Comparison of ENCODE assay signal across 15 cellular contexts in genomic region chr2:33614190-33614589, GRCh38. TPM values are rescaled to one million over a fixed set of nuclear protein-coding genes. Genes with fewer than 3 reads are reported as not detected.
DNase-seq lines count a peak whose midpoint lies in the region; ATAC-seq and TF ChIP-seq lines count a peak whose summit lies in the region.
"Had no signal": no experiment of that assay in that cellular context is flagged by ENCODE, and none has a peak within 500 bp of the region (broad histone marks: within the 10 kb centered on the region; RNA-seq: fewer than 3 reads in every experiment).

No MANE protein-coding gene starts in this region.

- peaks cover 38% of the 10 kb centered on the region for H3K4me1 Mint-ChIP-seq in WTC11
- H3K4me1 Mint-ChIP-seq: CD14-positive monocyte, IgD-negative memory B cell had no signal

- no peak for TF ChIP-seq POLR2A in testis (IDR thresholded peaks at IDR 0.05)

- no peak overlapping the region for H3K27ac ChIP-seq in HEK293 (ENCODE audit: extremely low read depth, low read depth, low read length)
- H3K27ac ChIP-seq in iPS-20b (ENCODE audit: low read length), result peak overlapping the region; percentile 4
- H3K27ac ChIP-seq in testis, result peak overlapping the region; percentile 20 to 62

- TF ChIP-seq CTCF in HEK293 (tag by site-specific recombination; IDR thresholded peaks at IDR 0.05), result no peak
- no peak for TF ChIP-seq CTCF in WTC11 (IDR thresholded peaks at IDR 0.05)
- TF ChIP-seq CTCF in testis (IDR thresholded peaks at IDR 0.05), result no peak

- H3K4me3 Mint-ChIP-seq in WTC11, result no peak overlapping the region
- H3K4me3 Mint-ChIP-seq: CD14-positive monocyte; CD8-positive, alpha-beta T cell; IgD-negative memory B cell had no signal

- H3K36me3 Mint-ChIP-seq in WTC11, result peaks cover 91% of the 10 kb centered on the region
- H3K36me3 Mint-ChIP-seq: CD14-positive monocyte; CD8-positive, alpha-beta T cell had no signal

- no peak for DNase-seq in WTC11 (ENCODE audit: low spot score)
- no peak for DNase-seq in testis
- DNase-seq in NCI-H146 treated with DMSO at 0.1 percent for 48 hours (lab: John Stamatoyannopoulos, UW; ENCODE audit: unreplicated experiment), result no peak
- DNase-seq in medulla oblongata (ENCODE audit: extremely low spot score), result no peak
- DNase-seq in NCI-H69 (lab: John Stamatoyannopoulos, UW), result no peak
- DNase-seq: CD8-positive, alpha-beta T cell; COR-L47; DMS153; DMS79 treated with DMSO at 0.1 percent for 48 hours; EL had no signal

- POLR2A ChIA-PET in HEK293 (lab: Yijun Ruan, JAX) (no interaction called here), WTC11 (lab: Charles Lee) (no interaction called here)

- H3K9me3 Mint-ChIP-seq in WTC11, result peaks cover 79% of the 10 kb centered on the region

- intact Hi-C loops in testis (cut with DNase I; ENCODE audit: low total_unique reads), result no loop called here

- H3K9me3 ChIP-seq in HEK293 (ENCODE audit: control insufficient read depth, insufficient read depth, low read depth, low read length) (no peaks in the 10 kb centered on the region), iPS-20b (ENCODE audit: insufficient read depth, low read depth, low read length) (peaks cover 51% of the 10 kb centered on the region), testis (no peaks in the 10 kb centered on the region)

- H3K27me3 ChIP-seq in iPS-20b (ENCODE audit: insufficient read depth, low read length) (no peaks in the 10 kb centered on the region), testis (no peaks in the 10 kb centered on the region)

- H3K9ac ChIP-seq in iPS-20b (ENCODE audit: low read depth, low read length), result no peak overlapping the region

- H3K4me1 ChIP-seq in HEK293 (ENCODE audit: control insufficient read depth, insufficient read depth, low read length) (no peaks in the 10 kb centered on the region), iPS-20b (ENCODE audit: insufficient read depth, low read length) (peaks cover 23% of the 10 kb centered on the region; the same call in 1 of the 2 replicates), testis (peaks cover 7% of the 10 kb centered on the region)

- H3K27me3 Mint-ChIP-seq in WTC11 (ENCODE audit: low read depth), result peaks cover 4% of the 10 kb centered on the region; the same call in 1 of the 2 replicates
- H3K27me3 Mint-ChIP-seq: IgD-negative memory B cell had no signal

- CTCF ChIA-PET in HEK293 (lab: Yijun Ruan, JAX), result interaction anchor here (0.6 to 0.7 kb wide), 2 partner anchors 31 to 1034 kb away, joined by 3 to 5 read pairs; no protein-coding TSS in a partner anchor
- CTCF ChIA-PET in WTC11 (lab: Charles Lee), result interaction anchor here (1.8 kb wide), 1 partner anchor 31 kb away, joined by 5 read pairs; no protein-coding TSS in a partner anchor

- ATAC-seq in WTC11, result no peak; the same call in 1 of the 2 replicates
- no peak for ATAC-seq in GM21529 (IDR thresholded peaks at IDR 0.05; ENCODE audit: unreplicated experiment)
- ATAC-seq: CD8-positive, alpha-beta T cell had no signal

- peak overlapping the region; percentile 40 for H3K27ac Mint-ChIP-seq in WTC11
- H3K27ac Mint-ChIP-seq: CD14-positive monocyte; CD8-positive, alpha-beta T cell; IgD-negative memory B cell had no signal

- H3K36me3 ChIP-seq in HEK293 (ENCODE audit: control insufficient read depth in 2 of 2, insufficient read depth in 1 of 2, low read length in 2 of 2) (no peaks in the 10 kb centered on the region), iPS-20b (ENCODE audit: insufficient read depth, low read depth, low read length) (peaks cover 54% of the 10 kb centered on the region), testis (ENCODE audit: low read depth, missing control alignments) (no peaks in the 10 kb centered on the region)

- H3K4me3 ChIP-seq in HEK293 (ENCODE audit: low read depth, low read length) (no peak overlapping the region), iPS-20b (ENCODE audit: low read length) (peak overlapping the region; percentile 37), testis (no peak overlapping the region)

TF ChIP-seq in HEK293, 187 proteins besides CTCF, POLR2A, EP300 and RAD21:
- TF ChIP-seq KLF16 (tag by site-specific recombination; IDR thresholded peaks at IDR 0.05), result no peak
- TF ChIP-seq GLIS1 (tag by site-specific recombination; IDR thresholded peaks at IDR 0.05), result peak; percentile 59
- TF ChIP-seq, protein P1, sequence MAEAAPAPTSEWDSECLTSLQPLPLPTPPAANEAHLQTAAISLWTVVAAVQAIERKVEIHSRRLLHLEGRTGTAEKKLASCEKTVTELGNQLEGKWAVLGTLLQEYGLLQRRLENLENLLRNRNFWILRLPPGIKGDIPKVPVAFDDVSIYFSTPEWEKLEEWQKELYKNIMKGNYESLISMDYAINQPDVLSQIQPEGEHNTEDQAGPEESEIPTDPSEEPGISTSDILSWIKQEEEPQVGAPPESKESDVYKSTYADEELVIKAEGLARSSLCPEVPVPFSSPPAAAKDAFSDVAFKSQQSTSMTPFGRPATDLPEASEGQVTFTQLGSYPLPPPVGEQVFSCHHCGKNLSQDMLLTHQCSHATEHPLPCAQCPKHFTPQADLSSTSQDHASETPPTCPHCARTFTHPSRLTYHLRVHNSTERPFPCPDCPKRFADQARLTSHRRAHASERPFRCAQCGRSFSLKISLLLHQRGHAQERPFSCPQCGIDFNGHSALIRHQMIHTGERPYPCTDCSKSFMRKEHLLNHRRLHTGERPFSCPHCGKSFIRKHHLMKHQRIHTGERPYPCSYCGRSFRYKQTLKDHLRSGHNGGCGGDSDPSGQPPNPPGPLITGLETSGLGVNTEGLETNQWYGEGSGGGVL (tag by site-specific recombination; IDR thresholded peaks at IDR 0.05), result no peak

TF ChIP-seq in WTC11, 78 proteins besides CTCF, POLR2A, EP300 and RAD21:
- TF ChIP-seq CBFB (CRISPR knock-in tag; IDR thresholded peaks at IDR 0.05; ENCODE audit: low read depth), result no peak
- peak; percentile 81 for TF ChIP-seq PRDM15 (CRISPR knock-in tag; IDR thresholded peaks at IDR 0.05)

RNA-seq across cellular contexts. Expression of gene FAM98A, which starts 15.1 kb away (rescaled TPM):
- total RNA-seq in WTC11 (2021) (66.3 to 91.1 TPM (median 78.4 TPM) in 3 replicates), testis (100 to 1,000 TPM; 133 to 231 TPM)
- 134 TPM for polyA plus RNA-seq in testis (ENCODE audit: insufficient read depth, low read depth, low replicate concordance)
